Comparison of ENCODE assay signal across 33 cellular contexts in the genomic region with DNA sequence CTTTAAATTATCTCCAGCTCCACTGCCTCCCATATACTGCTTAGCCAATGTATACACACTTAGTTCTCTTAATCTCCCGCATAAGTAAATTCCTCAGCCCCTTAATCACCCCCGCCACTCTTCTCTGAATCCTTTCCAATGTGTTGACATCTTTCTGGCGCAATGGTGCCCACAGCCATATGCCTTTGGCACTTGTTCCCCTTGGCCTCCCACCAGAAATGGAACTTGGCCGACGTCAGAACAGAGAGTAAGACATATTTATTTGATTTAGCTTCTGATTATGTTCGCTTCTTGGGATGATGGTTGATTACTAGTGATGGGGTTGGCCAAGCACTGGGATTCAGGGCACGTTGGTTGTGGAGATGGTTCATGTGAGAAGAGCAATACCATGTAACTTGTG.
"Had no signal": no experiment of that assay in that cellular context is flagged by ENCODE, and none has a peak within 500 bp of the region (broad histone marks: within the 10 kb centered on the region; RNA-seq: fewer than 3 reads in every experiment).

No MANE protein-coding gene starts in this region.

- H3K27me3 ChIP-seq: ascending aorta, body of pancreas, Peyer's patch, SJSA1 had no signal

- H3K36me3 ChIP-seq: ascending aorta, Peyer's patch, SJSA1 had no signal

- H3K9me3 ChIP-seq: ascending aorta, body of pancreas, Peyer's patch, SK-N-SH had no signal

- H3K4me3 ChIP-seq: ascending aorta, body of pancreas, Peyer's patch, SJSA1 had no signal

- ATAC-seq: activated CD4-positive, CD25-positive, alpha-beta regulatory T cell treated with anti-CD3 and anti-CD28 coated beads, Interleukin-2, amount 50 U/mL, for 24 hours; activated CD8-positive, alpha-beta memory T cell treated with anti-CD3 and anti-CD28 coated beads, Interleukin-2, amount 10 ng/mL, durations not matched to agents 7 days and 5 days; activated T-helper 17 cell treated with anti-CD3 and anti-CD28 coated beads, Interleukin-2, amount 50 U/mL, for 72 hours; body of pancreas; PC-3; WTC11 had no signal

- DNase-seq: activated CD4-positive, alpha-beta memory T cell treated with anti-CD3 and anti-CD28 coated beads for 36 hours; activated CD4-positive, alpha-beta T cell treated with anti-CD3 and anti-CD28 coated beads for 4 hours; activated CD4-positive, alpha-beta T cell treated with anti-CD3 and anti-CD28 coated beads, Interleukin-2, amount 50 U/mL, for 1 hour; activated CD8-positive, alpha-beta memory T cell treated with anti-CD3 and anti-CD28 coated beads, Interleukin-2, amount 10 ng/mL, durations not matched to agents 7 days and 5 days; activated CD8-positive, alpha-beta memory T cell treated with anti-CD3 and anti-CD28 coated beads, Interleukin-2, amount 50 U/mL, for 48 hours; activated effector memory CD4-positive, alpha-beta T cell treated with anti-CD3 and anti-CD28 coated beads, Interleukin-2, amount 50 U/mL, for 16 hours; activated naive CD4-positive, alpha-beta T cell; activated naive CD4-positive, alpha-beta T cell treated with anti-CD3 and anti-CD28 coated beads, Interleukin-2, amount 50 U/mL, for 16 hours; activated naive CD8-positive, alpha-beta T cell treated with anti-CD3 and anti-CD28 coated beads for 36 hours; activated T-cell treated with anti-CD3 and anti-CD28 coated beads, Interleukin-2, amount 50 U/mL, for 48 hours; amniotic stem cell; body of pancreas; Karpas-422; KBM-7; MM.1S; NCI-H1092 treated with DMSO at 0.1 percent for 48 hours; NCI-H1417; NCI-H146; NCI-H187; NCI-H2029 treated with DMSO at 0.1 percent for 48 hours; NCI-H2107; NCI-H2171; NCI-H524 treated with DMSO at 0.1 percent for 48 hours; PC-3; Peyer's patch; RPMI8226; SHP77 treated with DMSO at 0.1 percent for 48 hours; SK-N-SH had no signal
